In genomic region chr22:45263790-45264269, GRCh38 we compare ENCODE assay signal across 8 cellular contexts. TPM values are rescaled to one million over a fixed set of nuclear protein-coding genes. Genes with fewer than 3 reads are reported as not detected.
DNase-seq lines count a peak whose midpoint lies in the region; ATAC-seq and TF ChIP-seq lines count a peak whose summit lies in the region.

No MANE protein-coding gene starts in this region.

- H4K20me1 ChIP-seq in fibroblast of lung (ENCODE audit: control insufficient read depth, extremely low read depth, insufficient read depth, low read length) = no peaks in the 10 kb centered on the region

- H2AFZ ChIP-seq in fibroblast of lung (ENCODE audit: low read length) = no peak overlapping the region

- peak; percentile 32 for ATAC-seq in GM19043 (IDR thresholded peaks at IDR 0.05; ENCODE audit: low read depth, unreplicated experiment)
- peak; percentile 46 for ATAC-seq in HG03196 (IDR thresholded peaks at IDR 0.05; ENCODE audit: unreplicated experiment)

- H3K9me3 ChIP-seq in SJCRH30 (replicated peaks) (no peaks in the 10 kb centered on the region), fibroblast of lung (ENCODE audit: control insufficient read depth, insufficient read depth, low read depth, low read length) (no peaks in the 10 kb centered on the region)

- no peak overlapping the region for H3K4me2 ChIP-seq in fibroblast of lung (ENCODE audit: extremely low read depth, insufficient read depth, low read length)

- H3K27me3 ChIP-seq in SJCRH30 (no peaks in the 10 kb centered on the region), fibroblast of lung (ENCODE audit: control insufficient read depth, insufficient read depth, low read length) (peaks cover 2% of the 10 kb centered on the region)

- H3K27ac ChIP-seq in SJCRH30 (no peak overlapping the region), fibroblast of lung (ENCODE audit: insufficient read depth, low read length) (no peak overlapping the region)

- H3K9me3 Mint-ChIP-seq in nephron = no peaks in the 10 kb centered on the region

- H3K36me3 Mint-ChIP-seq in nephron (ENCODE audit: low read depth) = no peaks in the 10 kb centered on the region

- H3K79me2 ChIP-seq in fibroblast of lung (ENCODE audit: control insufficient read depth, insufficient read depth, low read length) = no peaks in the 10 kb centered on the region

- peak overlapping the region in 1 of 3 experiments; percentile 25 for H3K27ac Mint-ChIP-seq in nephron

- H3K27me3 Mint-ChIP-seq in nephron (ENCODE audit: low read depth) = peaks cover 13% of the 10 kb centered on the region

- H3K36me3 ChIP-seq in SJCRH30 (no peaks in the 10 kb centered on the region), fibroblast of lung (ENCODE audit: control insufficient read depth, insufficient read depth, low read length) (no peaks in the 10 kb centered on the region)

- TF ChIP-seq CTCF in fibroblast of lung (conservative IDR thresholded peaks at IDR 0.05 in 1 of 2, IDR thresholded peaks at IDR 0.05 in 1 of 2; ENCODE audit: low read depth in 1 of 2, low read length in 2 of 2) (peak; percentile 73 to 80), nephron (IDR thresholded peaks at IDR 0.05; ENCODE audit: unreplicated experiment in 3 of 3) (peak; percentile 67 to 71 (median 68))

- no peak overlapping the region for H3K4me3 ChIP-seq in SJCRH30
- H3K4me3 ChIP-seq in fibroblast of lung (replicated peaks in 1 of 4; ENCODE audit: control extremely low read depth in 1 of 4, insufficient read depth in 1 of 4, low read depth in 3 of 4, low read length in 4 of 4) = no peak overlapping the region

- H3K4me3 Mint-ChIP-seq in nephron = peak overlapping the region in 2 of 3 experiments; percentile 5 to 9

- H3K4me1 ChIP-seq in SJCRH30 = no peaks in the 10 kb centered on the region
- H3K4me1 ChIP-seq in fibroblast of lung (ENCODE audit: control insufficient read depth, extremely low read depth, insufficient read depth, low read length) = no peaks in the 10 kb centered on the region

- peaks cover 24% of the 10 kb centered on the region for H3K4me1 Mint-ChIP-seq in nephron

- no peak overlapping the region for H3K9ac ChIP-seq in fibroblast of lung (ENCODE audit: insufficient read depth, low read length)

- peak; percentile 75 to 78 for DNase-seq in AML-193 (lab: John Stamatoyannopoulos, UW)
- DNase-seq in SJCRH30 = peak; percentile 55 to 69
- DNase-seq in fibroblast of lung (ENCODE audit: low read depth in 2 of 2) = peak; percentile 75 to 78
- DNase-seq in NCI-H2081 treated with DMSO at 0.1 percent for 48 hours (lab: John Stamatoyannopoulos, UW) = no peak
- no peak for DNase-seq in NCI-H128 (lab: John Stamatoyannopoulos, UW; ENCODE audit: unreplicated experiment)

RNA-seq across cellular contexts. Expression of gene UPK3A, which starts 20.9 kb away (rescaled TPM):
- total RNA-seq in SJCRH30 (2014; rRNA removed; shearing (Covaris generic)) = not detected in 2 replicates
- not detected in 2 replicates for total RNA-seq in fibroblast of lung
- not detected in 2 replicates for polyA plus RNA-seq in fibroblast of lung
- not detected in 2 replicates for polyA plus RNA-seq in fibroblast of lung (2012)
- polyA minus RNA-seq in fibroblast of lung (ENCODE audit: low replicate concordance) = not detected in 2 replicates

RNA-seq across cellular contexts. Expression of gene KIAA0930, which starts 23.1 kb away (rescaled TPM):
- total RNA-seq in SJCRH30 (2014; rRNA removed; shearing (Covaris generic)) = 9.3 and 15.2 TPM in 2 replicates
- 20.5 and 30.9 TPM in 2 replicates for total RNA-seq in fibroblast of lung
- polyA plus RNA-seq in fibroblast of lung = 28.2 and 38.2 TPM in 2 replicates
- 27.0 and 40.8 TPM in 2 replicates for polyA plus RNA-seq in fibroblast of lung (2012)
- polyA minus RNA-seq in fibroblast of lung (ENCODE audit: low replicate concordance) = 31.9 and 49.4 TPM in 2 replicates

RNA-seq across cellular contexts. Expression of gene FAM118A, which starts 45.9 kb away (rescaled TPM):
- 11.6 and 13.8 TPM in 2 replicates for total RNA-seq in SJCRH30 (2014; rRNA removed; shearing (Covaris generic))
- 16.5 and 23.4 TPM in 2 replicates for total RNA-seq in fibroblast of lung
- 18.0 and 27.0 TPM in 2 replicates for polyA plus RNA-seq in fibroblast of lung
- polyA plus RNA-seq in fibroblast of lung (2012) = 12.6 and 15.4 TPM in 2 replicates
- 5.0 and 13.8 TPM in 2 replicates for polyA minus RNA-seq in fibroblast of lung (ENCODE audit: low replicate concordance)

Comparison
In these comparisons a context has a peak if more than half of its experiments do, and no peak if none do; other contexts are left out.
1. DNase-seq: peak in AML-193 (2 of 2), SJCRH30 (2 of 2) and fibroblast of lung (2 of 2); none in NCI-H2081 treated with DMSO at 0.1 percent for 48 hours (single experiment) and NCI-H128 (single experiment).